1 cellular context compared by ENCODE assay signal in the genomic region with DNA sequence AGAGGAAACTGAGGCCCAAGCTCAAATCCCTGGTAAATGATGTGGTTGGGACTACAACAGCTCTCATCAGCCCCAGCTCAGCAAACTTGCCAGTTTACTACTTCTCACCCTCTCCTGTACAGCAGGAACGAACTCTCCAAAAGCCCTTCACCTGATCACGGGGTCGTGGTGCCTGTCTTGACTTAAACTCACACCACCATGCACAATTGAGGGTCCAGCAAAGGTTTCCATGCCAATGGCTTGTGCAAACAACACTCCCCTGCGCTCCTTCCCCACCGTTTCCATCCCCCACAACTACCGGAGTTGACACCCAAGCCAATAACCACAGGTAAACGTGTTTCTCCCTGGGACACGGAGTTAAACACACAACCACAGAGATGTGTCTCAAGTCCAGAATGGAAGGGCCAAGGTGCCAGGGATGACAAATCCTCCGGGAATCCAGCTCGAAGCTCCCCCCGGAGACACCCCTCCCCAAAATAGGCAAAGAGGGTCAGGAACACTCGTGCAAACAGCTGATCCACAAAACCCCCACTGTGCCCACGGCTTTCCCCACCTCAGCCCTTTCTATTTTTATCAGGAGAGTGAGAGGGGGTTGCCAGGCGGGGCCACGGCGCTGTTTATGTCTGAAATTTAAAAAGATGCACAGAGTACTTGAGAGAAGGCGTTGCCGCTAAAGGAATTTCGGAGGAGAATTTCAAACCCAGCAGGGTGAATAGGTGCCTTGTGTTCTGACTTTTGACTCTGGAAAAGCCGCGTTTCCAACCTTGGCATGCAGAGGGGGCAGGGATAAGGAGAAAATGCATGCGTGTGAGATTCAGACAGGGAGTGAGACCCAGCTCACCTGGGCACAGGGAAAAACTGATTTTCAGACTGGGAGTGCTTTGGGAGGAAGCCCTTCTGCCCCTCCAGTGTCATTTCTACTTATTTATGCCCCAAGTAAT.
TF ChIP-seq lines count a peak whose summit lies in the region.

No MANE protein-coding gene starts in this region.

TF ChIP-seq in WTC11, 78 proteins besides CTCF, POLR2A, EP300 and RAD21 (continued from another document):
- TF ChIP-seq, protein P1, sequence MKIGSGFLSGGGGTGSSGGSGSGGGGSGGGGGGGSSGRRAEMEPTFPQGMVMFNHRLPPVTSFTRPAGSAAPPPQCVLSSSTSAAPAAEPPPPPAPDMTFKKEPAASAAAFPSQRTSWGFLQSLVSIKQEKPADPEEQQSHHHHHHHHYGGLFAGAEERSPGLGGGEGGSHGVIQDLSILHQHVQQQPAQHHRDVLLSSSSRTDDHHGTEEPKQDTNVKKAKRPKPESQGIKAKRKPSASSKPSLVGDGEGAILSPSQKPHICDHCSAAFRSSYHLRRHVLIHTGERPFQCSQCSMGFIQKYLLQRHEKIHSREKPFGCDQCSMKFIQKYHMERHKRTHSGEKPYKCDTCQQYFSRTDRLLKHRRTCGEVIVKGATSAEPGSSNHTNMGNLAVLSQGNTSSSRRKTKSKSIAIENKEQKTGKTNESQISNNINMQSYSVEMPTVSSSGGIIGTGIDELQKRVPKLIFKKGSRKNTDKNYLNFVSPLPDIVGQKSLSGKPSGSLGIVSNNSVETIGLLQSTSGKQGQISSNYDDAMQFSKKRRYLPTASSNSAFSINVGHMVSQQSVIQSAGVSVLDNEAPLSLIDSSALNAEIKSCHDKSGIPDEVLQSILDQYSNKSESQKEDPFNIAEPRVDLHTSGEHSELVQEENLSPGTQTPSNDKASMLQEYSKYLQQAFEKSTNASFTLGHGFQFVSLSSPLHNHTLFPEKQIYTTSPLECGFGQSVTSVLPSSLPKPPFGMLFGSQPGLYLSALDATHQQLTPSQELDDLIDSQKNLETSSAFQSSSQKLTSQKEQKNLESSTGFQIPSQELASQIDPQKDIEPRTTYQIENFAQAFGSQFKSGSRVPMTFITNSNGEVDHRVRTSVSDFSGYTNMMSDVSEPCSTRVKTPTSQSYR (CRISPR knock-in tag; IDR thresholded peaks at IDR 0.05): no peak
- TF ChIP-seq, protein P2, sequence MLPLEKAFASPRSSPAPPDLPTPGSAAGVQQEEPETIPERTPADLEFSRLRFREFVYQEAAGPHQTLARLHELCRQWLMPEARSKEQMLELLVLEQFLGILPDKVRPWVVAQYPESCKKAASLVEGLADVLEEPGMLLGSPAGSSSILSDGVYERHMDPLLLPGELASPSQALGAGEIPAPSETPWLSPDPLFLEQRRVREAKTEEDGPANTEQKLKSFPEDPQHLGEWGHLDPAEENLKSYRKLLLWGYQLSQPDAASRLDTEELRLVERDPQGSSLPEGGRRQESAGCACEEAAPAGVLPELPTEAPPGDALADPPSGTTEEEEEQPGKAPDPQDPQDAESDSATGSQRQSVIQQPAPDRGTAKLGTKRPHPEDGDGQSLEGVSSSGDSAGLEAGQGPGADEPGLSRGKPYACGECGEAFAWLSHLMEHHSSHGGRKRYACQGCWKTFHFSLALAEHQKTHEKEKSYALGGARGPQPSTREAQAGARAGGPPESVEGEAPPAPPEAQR (CRISPR knock-in tag; IDR thresholded peaks at IDR 0.05): no peak
- TF ChIP-seq SMAD4 (CRISPR knock-in tag; IDR thresholded peaks at IDR 0.05) (no peak), ZNF416 (CRISPR knock-in tag; IDR thresholded peaks at IDR 0.05) (no peak), ZNF263 (CRISPR knock-in tag; IDR thresholded peaks at IDR 0.05; ENCODE audit: low read depth) (no peak), ZNF671 (CRISPR knock-in tag; IDR thresholded peaks at IDR 0.05) (no peak), ZNF423 (CRISPR knock-in tag; IDR thresholded peaks at IDR 0.05) (no peak), GRHL2 (CRISPR knock-in tag; IDR thresholded peaks at IDR 0.05; ENCODE audit: insufficient replicate concordance, severe bottlenecking) (no peak), ESRRA (CRISPR knock-in tag; IDR thresholded peaks at IDR 0.05; ENCODE audit: borderline replicate concordance) (no peak), JUN (CRISPR knock-in tag; IDR thresholded peaks at IDR 0.05) (no peak), EMX1 (CRISPR knock-in tag; IDR thresholded peaks at IDR 0.05) (no peak), SOX15 (CRISPR knock-in tag; IDR thresholded peaks at IDR 0.05) (no peak)
- TF ChIP-seq, protein P3, sequence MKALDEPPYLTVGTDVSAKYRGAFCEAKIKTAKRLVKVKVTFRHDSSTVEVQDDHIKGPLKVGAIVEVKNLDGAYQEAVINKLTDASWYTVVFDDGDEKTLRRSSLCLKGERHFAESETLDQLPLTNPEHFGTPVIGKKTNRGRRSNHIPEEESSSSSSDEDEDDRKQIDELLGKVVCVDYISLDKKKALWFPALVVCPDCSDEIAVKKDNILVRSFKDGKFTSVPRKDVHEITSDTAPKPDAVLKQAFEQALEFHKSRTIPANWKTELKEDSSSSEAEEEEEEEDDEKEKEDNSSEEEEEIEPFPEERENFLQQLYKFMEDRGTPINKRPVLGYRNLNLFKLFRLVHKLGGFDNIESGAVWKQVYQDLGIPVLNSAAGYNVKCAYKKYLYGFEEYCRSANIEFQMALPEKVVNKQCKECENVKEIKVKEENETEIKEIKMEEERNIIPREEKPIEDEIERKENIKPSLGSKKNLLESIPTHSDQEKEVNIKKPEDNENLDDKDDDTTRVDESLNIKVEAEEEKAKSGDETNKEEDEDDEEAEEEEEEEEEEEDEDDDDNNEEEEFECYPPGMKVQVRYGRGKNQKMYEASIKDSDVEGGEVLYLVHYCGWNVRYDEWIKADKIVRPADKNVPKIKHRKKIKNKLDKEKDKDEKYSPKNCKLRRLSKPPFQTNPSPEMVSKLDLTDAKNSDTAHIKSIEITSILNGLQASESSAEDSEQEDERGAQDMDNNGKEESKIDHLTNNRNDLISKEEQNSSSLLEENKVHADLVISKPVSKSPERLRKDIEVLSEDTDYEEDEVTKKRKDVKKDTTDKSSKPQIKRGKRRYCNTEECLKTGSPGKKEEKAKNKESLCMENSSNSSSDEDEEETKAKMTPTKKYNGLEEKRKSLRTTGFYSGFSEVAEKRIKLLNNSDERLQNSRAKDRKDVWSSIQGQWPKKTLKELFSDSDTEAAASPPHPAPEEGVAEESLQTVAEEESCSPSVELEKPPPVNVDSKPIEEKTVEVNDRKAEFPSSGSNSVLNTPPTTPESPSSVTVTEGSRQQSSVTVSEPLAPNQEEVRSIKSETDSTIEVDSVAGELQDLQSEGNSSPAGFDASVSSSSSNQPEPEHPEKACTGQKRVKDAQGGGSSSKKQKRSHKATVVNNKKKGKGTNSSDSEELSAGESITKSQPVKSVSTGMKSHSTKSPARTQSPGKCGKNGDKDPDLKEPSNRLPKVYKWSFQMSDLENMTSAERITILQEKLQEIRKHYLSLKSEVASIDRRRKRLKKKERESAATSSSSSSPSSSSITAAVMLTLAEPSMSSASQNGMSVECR (CRISPR knock-in tag; IDR thresholded peaks at IDR 0.05; ENCODE audit: borderline replicate concordance): no peak
- TF ChIP-seq, protein P4, sequence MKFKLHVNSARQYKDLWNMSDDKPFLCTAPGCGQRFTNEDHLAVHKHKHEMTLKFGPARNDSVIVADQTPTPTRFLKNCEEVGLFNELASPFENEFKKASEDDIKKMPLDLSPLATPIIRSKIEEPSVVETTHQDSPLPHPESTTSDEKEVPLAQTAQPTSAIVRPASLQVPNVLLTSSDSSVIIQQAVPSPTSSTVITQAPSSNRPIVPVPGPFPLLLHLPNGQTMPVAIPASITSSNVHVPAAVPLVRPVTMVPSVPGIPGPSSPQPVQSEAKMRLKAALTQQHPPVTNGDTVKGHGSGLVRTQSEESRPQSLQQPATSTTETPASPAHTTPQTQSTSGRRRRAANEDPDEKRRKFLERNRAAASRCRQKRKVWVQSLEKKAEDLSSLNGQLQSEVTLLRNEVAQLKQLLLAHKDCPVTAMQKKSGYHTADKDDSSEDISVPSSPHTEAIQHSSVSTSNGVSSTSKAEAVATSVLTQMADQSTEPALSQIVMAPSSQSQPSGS (CRISPR knock-in tag; IDR thresholded peaks at IDR 0.05; ENCODE audit: borderline replicate concordance, low read depth): no peak
- TF ChIP-seq, protein P5, sequence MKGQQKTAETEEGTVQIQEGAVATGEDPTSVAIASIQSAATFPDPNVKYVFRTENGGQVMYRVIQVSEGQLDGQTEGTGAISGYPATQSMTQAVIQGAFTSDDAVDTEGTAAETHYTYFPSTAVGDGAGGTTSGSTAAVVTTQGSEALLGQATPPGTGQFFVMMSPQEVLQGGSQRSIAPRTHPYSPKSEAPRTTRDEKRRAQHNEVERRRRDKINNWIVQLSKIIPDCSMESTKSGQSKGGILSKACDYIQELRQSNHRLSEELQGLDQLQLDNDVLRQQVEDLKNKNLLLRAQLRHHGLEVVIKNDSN (CRISPR knock-in tag; IDR thresholded peaks at IDR 0.05): no peak
- TF ChIP-seq, protein P6, sequence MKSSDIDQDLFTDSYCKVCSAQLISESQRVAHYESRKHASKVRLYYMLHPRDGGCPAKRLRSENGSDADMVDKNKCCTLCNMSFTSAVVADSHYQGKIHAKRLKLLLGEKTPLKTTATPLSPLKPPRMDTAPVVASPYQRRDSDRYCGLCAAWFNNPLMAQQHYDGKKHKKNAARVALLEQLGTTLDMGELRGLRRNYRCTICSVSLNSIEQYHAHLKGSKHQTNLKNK (CRISPR knock-in tag; IDR thresholded peaks at IDR 0.05): no peak
- TF ChIP-seq, protein P7, sequence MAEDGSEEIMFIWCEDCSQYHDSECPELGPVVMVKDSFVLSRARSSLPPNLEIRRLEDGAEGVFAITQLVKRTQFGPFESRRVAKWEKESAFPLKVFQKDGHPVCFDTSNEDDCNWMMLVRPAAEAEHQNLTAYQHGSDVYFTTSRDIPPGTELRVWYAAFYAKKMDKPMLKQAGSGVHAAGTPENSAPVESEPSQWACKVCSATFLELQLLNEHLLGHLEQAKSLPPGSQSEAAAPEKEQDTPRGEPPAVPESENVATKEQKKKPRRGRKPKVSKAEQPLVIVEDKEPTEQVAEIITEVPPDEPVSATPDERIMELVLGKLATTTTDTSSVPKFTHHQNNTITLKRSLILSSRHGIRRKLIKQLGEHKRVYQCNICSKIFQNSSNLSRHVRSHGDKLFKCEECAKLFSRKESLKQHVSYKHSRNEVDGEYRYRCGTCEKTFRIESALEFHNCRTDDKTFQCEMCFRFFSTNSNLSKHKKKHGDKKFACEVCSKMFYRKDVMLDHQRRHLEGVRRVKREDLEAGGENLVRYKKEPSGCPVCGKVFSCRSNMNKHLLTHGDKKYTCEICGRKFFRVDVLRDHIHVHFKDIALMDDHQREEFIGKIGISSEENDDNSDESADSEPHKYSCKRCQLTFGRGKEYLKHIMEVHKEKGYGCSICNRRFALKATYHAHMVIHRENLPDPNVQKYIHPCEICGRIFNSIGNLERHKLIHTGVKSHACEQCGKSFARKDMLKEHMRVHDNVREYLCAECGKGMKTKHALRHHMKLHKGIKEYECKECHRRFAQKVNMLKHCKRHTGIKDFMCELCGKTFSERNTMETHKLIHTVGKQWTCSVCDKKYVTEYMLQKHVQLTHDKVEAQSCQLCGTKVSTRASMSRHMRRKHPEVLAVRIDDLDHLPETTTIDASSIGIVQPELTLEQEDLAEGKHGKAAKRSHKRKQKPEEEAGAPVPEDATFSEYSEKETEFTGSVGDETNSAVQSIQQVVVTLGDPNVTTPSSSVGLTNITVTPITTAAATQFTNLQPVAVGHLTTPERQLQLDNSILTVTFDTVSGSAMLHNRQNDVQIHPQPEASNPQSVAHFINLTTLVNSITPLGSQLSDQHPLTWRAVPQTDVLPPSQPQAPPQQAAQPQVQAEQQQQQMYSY (CRISPR knock-in tag; IDR thresholded peaks at IDR 0.05): no peak
TF ChIP-seq in WTC11: peak in this region for 0.
